ENCODE assay signal across 12 cellular contexts in genomic region chr17:17171991-17172939, GRCh38. TPM values are rescaled to one million over a fixed set of nuclear protein-coding genes. Genes with fewer than 3 reads are reported as not detected.
DNase-seq lines count a peak whose midpoint lies in the region; ATAC-seq and TF ChIP-seq lines count a peak whose summit lies in the region.
"Had no signal": no experiment of that assay in that cellular context is flagged by ENCODE, and none has a peak within 500 bp of the region (broad histone marks: within the 10 kb centered on the region; RNA-seq: fewer than 3 reads in every experiment).

No MANE protein-coding gene starts in this region.

- TF ChIP-seq CTCF in HEK293 (tag by site-specific recombination; IDR thresholded peaks at IDR 0.05) (no peak), choroid plexus epithelial cell (conservative IDR thresholded peaks at IDR 0.05; ENCODE audit: low read depth, low read length) (peak; percentile 28)

- POLR2A ChIA-PET in HEK293 (lab: Yijun Ruan, JAX) = interaction anchor here (1.2 kb wide), 1 partner anchor 65 kb away, joined by 4 read pairs; the partner anchor contains the start of gene FLCN

- H3K4me2 ChIP-seq in BLaER1 treated with 17β-estradiol and CSF1 and Interleukin-3, amounts not matched to agents 10 nM and 100 nM = peak overlapping the region; percentile 50 to 98 (median 95)

- peaks cover 59 to 90% (median 86%) of the 10 kb centered on the region in 10 experiments for H3K4me1 ChIP-seq in BLaER1 treated with 17β-estradiol and CSF1 and Interleukin-3, amounts not matched to agents 10 nM and 100 nM
- no peaks in the 10 kb centered on the region for H3K4me1 ChIP-seq in HEK293 (ENCODE audit: control insufficient read depth, insufficient read depth, low read length)
- H3K4me1 ChIP-seq: ascending aorta, pancreas had no signal

- no peak overlapping the region; a peak in 1 of 20 replicates for H3K4me3 ChIP-seq in BLaER1 treated with 17β-estradiol and CSF1 and Interleukin-3, amounts not matched to agents 10 nM and 100 nM
- H3K4me3 ChIP-seq in HEK293 (ENCODE audit: low read depth, low read length) (no peak overlapping the region), choroid plexus epithelial cell (ENCODE audit: low read depth, low read length) (no peak overlapping the region)
- H3K4me3 ChIP-seq: ascending aorta, pancreas, suprapubic skin had no signal

- DNase-seq in choroid plexus epithelial cell (ENCODE audit: low read depth) (no peak), left lobe of liver (ENCODE audit: low spot score) (no peak), DMS114 treated with DMSO at 0.1 percent for 48 hours (lab: John Stamatoyannopoulos, UW; ENCODE audit: unreplicated experiment) (no peak), NCI-H2029 treated with DMSO at 0.1 percent for 48 hours (lab: John Stamatoyannopoulos, UW) (no peak)
- DNase-seq: pancreas; stimulated activated CD4-positive, alpha-beta T cell treated with anti-CD3 and anti-CD28 coated beads, Interleukin-4, amount 100 ng/mL, for 1 hour had no signal

- CTCF ChIA-PET in HEK293 (lab: Yijun Ruan, JAX) = interaction anchor here (0.5 to 1.7 kb wide), 10 partner anchors 9 to 775 kb away, joined by 3 to 6 read pairs (median 4); no protein-coding TSS in a partner anchor

- H3K27me3 ChIP-seq in BLaER1 treated with 17β-estradiol and CSF1 and Interleukin-3, amounts not matched to agents 10 nM and 100 nM = no peaks in the 10 kb centered on the region
- H3K27me3 ChIP-seq: ascending aorta, pancreas, suprapubic skin had no signal

- ATAC-seq in left lobe of liver (peak; percentile 48), GM21390 (IDR thresholded peaks at IDR 0.05; ENCODE audit: unreplicated experiment) (no peak), HG02571 (IDR thresholded peaks at IDR 0.05; ENCODE audit: unreplicated experiment) (no peak)
- ATAC-seq: pancreas had no signal

- H3K36me3 ChIP-seq in BLaER1 treated with 17β-estradiol and CSF1 and Interleukin-3, amounts not matched to agents 10 nM and 100 nM = peaks cover 29 to 95% (median 90%) of the 10 kb centered on the region in 11 experiments
- H3K36me3 ChIP-seq in HEK293 (ENCODE audit: control insufficient read depth in 2 of 2, insufficient read depth in 1 of 2, low read length in 2 of 2) = peaks cover 4 to 94% of the 10 kb centered on the region in 2 experiments

- H3K9me3 ChIP-seq in BLaER1 treated with 17β-estradiol and CSF1 and Interleukin-3, amounts not matched to agents 10 nM and 100 nM (replicated peaks in 1 of 11) = no peaks in the 10 kb centered on the region
- H3K9me3 ChIP-seq in HEK293 (ENCODE audit: control insufficient read depth, insufficient read depth, low read depth, low read length) = no peaks in the 10 kb centered on the region
- H3K9me3 ChIP-seq: ascending aorta, pancreas, suprapubic skin had no signal

- peak overlapping the region in 4 of 11 experiments; percentile 15 to 59 (median 38); a peak in 3 of 22 replicates for H3K9ac ChIP-seq in BLaER1 treated with 17β-estradiol and CSF1 and Interleukin-3, amounts not matched to agents 10 nM and 100 nM

- peaks cover 0 to 95% (median 59%) of the 10 kb centered on the region in 11 experiments; a peak in 17 of 22 replicates for H4K20me1 ChIP-seq in BLaER1 treated with 17β-estradiol and CSF1 and Interleukin-3, amounts not matched to agents 10 nM and 100 nM

- H3K27ac ChIP-seq in BLaER1 treated with 17β-estradiol and CSF1 and Interleukin-3, amounts not matched to agents 10 nM and 100 nM = peak overlapping the region in 5 of 11 experiments; percentile 23 to 62 (median 49); a peak in 7 of 22 replicates
- H3K27ac ChIP-seq in HEK293 (ENCODE audit: extremely low read depth, low read depth, low read length) = no peak overlapping the region
- H3K27ac ChIP-seq: ascending aorta, pancreas, suprapubic skin had no signal

TF ChIP-seq in HEK293, 187 proteins besides CTCF, POLR2A, EP300 and RAD21:
- no peak for TF ChIP-seq ZNF670 (tag by site-specific recombination; IDR thresholded peaks at IDR 0.05; ENCODE audit: low read depth)
- 0 out of 2 replicates have a peak, but pooled peaks have one; percentile 45 for TF ChIP-seq KLF1 (tag by site-specific recombination; IDR thresholded peaks at IDR 0.05)
TF ChIP-seq in HEK293: peak in this region for 1.

RNA-seq across cellular contexts. Expression of gene PLD6, which starts 33.9 kb away (rescaled TPM):
- 4.2 TPM for total RNA-seq in left lobe of liver
